In the genomic region with DNA sequence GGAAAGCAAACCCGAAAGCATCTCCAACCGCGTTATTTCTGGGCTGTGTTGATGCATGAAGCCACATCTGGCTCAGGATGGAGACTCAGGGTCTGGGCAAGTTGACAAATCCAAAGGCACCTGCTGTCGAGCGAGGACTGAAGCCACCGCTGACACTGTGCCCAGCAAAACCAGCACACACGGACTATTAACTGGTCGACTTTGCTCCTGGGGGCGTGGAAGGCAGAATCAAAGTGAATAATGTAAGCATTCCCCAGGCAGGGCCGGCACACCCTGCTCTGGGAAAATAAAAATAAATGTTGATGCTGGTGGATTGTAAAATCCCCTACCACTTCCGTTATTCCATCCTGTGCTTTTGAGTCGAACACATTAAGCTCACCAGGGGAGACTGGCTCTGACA, we compare ENCODE assay signal across 15 cellular contexts.
A peak's percentile ranks its signal among the peaks of the same experiment; 100 is the strongest.
DNase-seq lines count a peak whose midpoint lies in the region; ATAC-seq and TF ChIP-seq lines count a peak whose summit lies in the region.
"Had no signal": no experiment of that assay in that cellular context is flagged by ENCODE, and none has a peak within 500 bp of the region (broad histone marks: within the 10 kb centered on the region; RNA-seq: fewer than 3 reads in every experiment).

No MANE protein-coding gene starts in this region.

- no peak overlapping the region for H3K27ac ChIP-seq in CD4-positive, alpha-beta T cell (ENCODE audit: low read depth, low read length)
- H3K27ac ChIP-seq: SJCRH30 had no signal

- H3K27ac Mint-ChIP-seq in CD4-positive, alpha-beta T cell = no peak overlapping the region
- no peak overlapping the region for H3K27ac Mint-ChIP-seq in activated CD8-positive, alpha-beta memory T cell treated with anti-CD3 and anti-CD28 coated beads, Interleukin-2, amount 10 ng/mL, durations not matched to agents 7 days and 5 days
- H3K27ac Mint-ChIP-seq: CD8-positive, alpha-beta T cell had no signal

- no peaks in the 10 kb centered on the region for H3K4me1 Mint-ChIP-seq in CD4-positive, alpha-beta T cell (ENCODE audit: low read depth)
- H3K4me1 Mint-ChIP-seq in activated CD8-positive, alpha-beta memory T cell treated with anti-CD3 and anti-CD28 coated beads, Interleukin-2, amount 10 ng/mL, durations not matched to agents 7 days and 5 days = no peaks in the 10 kb centered on the region

- no peaks in the 10 kb centered on the region for H3K27me3 ChIP-seq in CD4-positive, alpha-beta T cell (ENCODE audit: control insufficient read depth, insufficient read depth, low read length)
- H3K27me3 ChIP-seq: SJCRH30 had no signal

- peak; percentile 82 for ATAC-seq in left colon
- ATAC-seq in CD4-positive, alpha-beta T cell (ENCODE audit: poor library complexity) = no peak
- no peak for ATAC-seq in activated CD8-positive, alpha-beta memory T cell treated with anti-CD3 and anti-CD28 coated beads, Interleukin-2, amount 10 ng/mL, durations not matched to agents 7 days and 5 days
- ATAC-seq: CD8-positive, alpha-beta T cell; PC-3 had no signal

- no peak overlapping the region for H3K4me3 Mint-ChIP-seq in CD4-positive, alpha-beta T cell
- no peak overlapping the region for H3K4me3 Mint-ChIP-seq in activated CD8-positive, alpha-beta memory T cell treated with anti-CD3 and anti-CD28 coated beads, Interleukin-2, amount 10 ng/mL, durations not matched to agents 7 days and 5 days
- H3K4me3 Mint-ChIP-seq: CD8-positive, alpha-beta T cell; IgD-negative memory B cell had no signal

- TF ChIP-seq CTCF in CD4-positive, alpha-beta T cell (IDR thresholded peaks at IDR 0.05) = no peak

- H3K9me3 Mint-ChIP-seq in CD4-positive, alpha-beta T cell = no peaks in the 10 kb centered on the region
- H3K9me3 Mint-ChIP-seq in activated CD8-positive, alpha-beta memory T cell treated with anti-CD3 and anti-CD28 coated beads, Interleukin-2, amount 10 ng/mL, durations not matched to agents 7 days and 5 days (ENCODE audit: low read depth) = no peaks in the 10 kb centered on the region
- H3K9me3 Mint-ChIP-seq: CD8-positive, alpha-beta T cell; IgD-negative memory B cell had no signal

- H3K9me3 ChIP-seq in CD4-positive, alpha-beta T cell (ENCODE audit: control insufficient read depth, low read length) = no peaks in the 10 kb centered on the region
- H3K9me3 ChIP-seq: BE2C, HAP-1, SJCRH30 had no signal

- H3K36me3 Mint-ChIP-seq in CD4-positive, alpha-beta T cell (ENCODE audit: low read depth) = no peaks in the 10 kb centered on the region
- H3K36me3 Mint-ChIP-seq in activated CD8-positive, alpha-beta memory T cell treated with anti-CD3 and anti-CD28 coated beads, Interleukin-2, amount 10 ng/mL, durations not matched to agents 7 days and 5 days = no peaks in the 10 kb centered on the region
- H3K36me3 Mint-ChIP-seq: CD8-positive, alpha-beta T cell; IgD-negative memory B cell had no signal

- peak; percentile 70 for DNase-seq in NCI-H2227 (lab: John Stamatoyannopoulos, UW; ENCODE audit: unreplicated experiment)
- no peak for DNase-seq in NCI-H2227 treated with DMSO at 0.1 percent for 48 hours (lab: John Stamatoyannopoulos, UW)
- peak; percentile 51 for DNase-seq in NCI-H1694 treated with DMSO at 0.1 percent for 48 hours (lab: John Stamatoyannopoulos, UW)
- DNase-seq in left colon = peak in 1 of 2 donors; percentile 28
- no peak for DNase-seq in posterior vena cava (ENCODE audit: low spot score)
- DNase-seq in CD4-positive, alpha-beta T cell = no peak
- no peak for DNase-seq in activated CD8-positive, alpha-beta memory T cell treated with anti-CD3 and anti-CD28 coated beads, Interleukin-2, amount 10 ng/mL, durations not matched to agents 7 days and 5 days
- DNase-seq: BE2C; CD8-positive, alpha-beta T cell; Karpas-422; NCI-H524 treated with DMSO at 0.1 percent for 48 hours; PC-3; SJCRH30 had no signal

- H3K27me3 Mint-ChIP-seq in CD4-positive, alpha-beta T cell = peaks cover 3% of the 10 kb centered on the region
- no peaks in the 10 kb centered on the region for H3K27me3 Mint-ChIP-seq in activated CD8-positive, alpha-beta memory T cell treated with anti-CD3 and anti-CD28 coated beads, Interleukin-2, amount 10 ng/mL, durations not matched to agents 7 days and 5 days

- intact Hi-C loops in left colon (cut with DNase I, micrococcal nuclease) (no loop called here), posterior vena cava (cut with DNase I) (no loop called here)
- intact Hi-C loops in CD4-positive, alpha-beta T cell (cut with DNase I, micrococcal nuclease) = no loop called here

- CTCF ChIA-PET in CD4-positive, alpha-beta T cell (lab: Charles Lee) = no interaction called here
- CTCF ChIA-PET in activated CD8-positive, alpha-beta memory T cell treated with anti-CD3 and anti-CD28 coated beads, Interleukin-2, amount 10 ng/mL, durations not matched to agents 7 days and 5 days (lab: Charles Lee) = no interaction called here

- POLR2A ChIA-PET in CD4-positive, alpha-beta T cell (lab: Charles Lee) = no interaction called here

Comparison
In these comparisons a context has a peak if more than half of its experiments do, and no peak if none do; other contexts are left out.
1. DNase-seq: peak in NCI-H2227 (single experiment) and NCI-H1694 treated with DMSO at 0.1 percent for 48 hours (single experiment); none in NCI-H2227 treated with DMSO at 0.1 percent for 48 hours (single experiment), posterior vena cava (single experiment), CD4-positive, alpha-beta T cell (0 of 10) and activated CD8-positive, alpha-beta memory T cell treated with anti-CD3 and anti-CD28 coated beads, Interleukin-2, amount 10 ng/mL, durations not matched to agents 7 days and 5 days (single experiment).